ENCODE assay signal across 9 cellular contexts in the genomic region with DNA sequence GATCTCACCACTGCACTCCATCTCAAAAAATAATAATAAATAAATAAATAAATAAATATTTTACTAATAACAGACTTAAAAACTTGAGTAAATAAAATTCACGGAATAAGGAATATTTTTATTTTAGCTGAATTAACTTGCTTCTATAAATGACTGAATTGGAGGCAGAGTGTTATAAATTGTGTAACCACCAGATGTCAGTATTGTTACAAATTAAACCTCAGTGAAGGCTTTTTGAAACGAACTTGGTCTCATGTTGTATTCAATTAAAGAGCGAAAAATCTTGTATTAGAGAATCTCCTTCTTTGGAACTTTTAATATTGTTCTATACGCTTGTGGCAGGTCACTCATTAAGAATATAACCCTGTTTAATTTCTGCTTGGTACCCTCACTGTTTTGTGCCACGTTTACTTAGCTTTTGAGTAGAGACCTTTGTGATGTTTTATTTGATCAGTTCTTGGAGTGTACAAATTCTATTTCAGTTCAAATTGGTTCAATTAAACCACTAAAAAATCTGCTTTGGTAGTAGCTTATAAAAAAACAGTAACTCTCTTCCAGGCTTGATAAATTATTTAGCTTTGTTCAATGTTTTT. TPM values are rescaled to one million over a fixed set of nuclear protein-coding genes. Genes with fewer than 3 reads are reported as not detected.
A peak's percentile ranks its signal among the peaks of the same experiment; 100 is the strongest.
DNase-seq lines count a peak whose midpoint lies in the region; ATAC-seq and TF ChIP-seq lines count a peak whose summit lies in the region.
"Had no signal": no experiment of that assay in that cellular context is flagged by ENCODE, and none has a peak within 500 bp of the region (broad histone marks: within the 10 kb centered on the region; RNA-seq: fewer than 3 reads in every experiment).

No MANE protein-coding gene starts in this region.

- in situ Hi-C loops in brain microvascular endothelial cell (cut with HindIII; ENCODE audit: low pct_ligation_motif_present, low sequenced_read_pairs), result no loop called here

- H3K27ac ChIP-seq in brain microvascular endothelial cell, result no peak overlapping the region
- no peak overlapping the region for H3K27ac ChIP-seq in liver (ENCODE audit: low read depth in 1 of 2, low read length in 2 of 2)

- ATAC-seq in HG03175 (IDR thresholded peaks at IDR 0.05; ENCODE audit: unreplicated experiment) (peak; percentile 82), GM19328 (IDR thresholded peaks at IDR 0.05; ENCODE audit: unreplicated experiment) (no peak)

- H3K27me3 ChIP-seq in brain microvascular endothelial cell (replicated peaks) (no peaks in the 10 kb centered on the region), liver (ENCODE audit: control insufficient read depth in 4 of 4, insufficient read depth in 4 of 4, low read length in 3 of 4) (peaks cover 0 to 5% (median 0%) of the 10 kb centered on the region in 4 donors)

- TF ChIP-seq CTCF in brain microvascular endothelial cell (IDR thresholded peaks at IDR 0.05; ENCODE audit: low read depth, low read length, missing control alignments) (no peak), liver (IDR thresholded peaks at IDR 0.05; ENCODE audit: low read depth, low read length, missing input control) (peak; percentile 59)

- H3K9me3 ChIP-seq in liver (ENCODE audit: control insufficient read depth in 4 of 4, low read length in 3 of 4), result no peaks in the 10 kb centered on the region

- DNase-seq in SIG-M5 treated with dmso at 0.1 percent for 504 hours (lab: John Stamatoyannopoulos, UW; ENCODE audit: unreplicated experiment) (peak; percentile 65), SIG-M5 (lab: John Stamatoyannopoulos, UW) (no peak), NCI-H510A (lab: John Stamatoyannopoulos, UW) (peak; percentile 1), brain microvascular endothelial cell (peak; percentile 31)
- DNase-seq in activated T-cell treated with anti-CD3 and anti-CD28 coated beads, Interleukin-2, amount 50 U/mL, for 1 hour, result no peak

- 11% methylated on average over 5 of the region's 5 CpGs for WGBS in liver

- H3K4me1 ChIP-seq in liver (ENCODE audit: control insufficient read depth in 4 of 4, insufficient read depth in 4 of 4, low read length in 3 of 4), result no peaks in the 10 kb centered on the region

- no peak overlapping the region for H3K9ac ChIP-seq in liver (ENCODE audit: low read depth in 1 of 2, low read length in 2 of 2)

- H3K36me3 ChIP-seq in brain microvascular endothelial cell (replicated peaks) (no peaks in the 10 kb centered on the region), liver (ENCODE audit: control insufficient read depth in 4 of 4, insufficient read depth in 3 of 4, low read depth in 1 of 4, low read length in 3 of 4) (no peaks in the 10 kb centered on the region)

- TF ChIP-seq RAD21 in liver (IDR thresholded peaks at IDR 0.05), result peak; percentile 72 to 80

- H3K4me3 ChIP-seq in brain microvascular endothelial cell (ENCODE audit: low read depth, low read length) (no peak overlapping the region), liver (ENCODE audit: low read depth in 1 of 3, low read length in 3 of 3) (no peak overlapping the region)

TF ChIP-seq in liver, 16 proteins besides CTCF, POLR2A, EP300 and RAD21:
- TF ChIP-seq SP1 (IDR thresholded peaks at IDR 0.05), result no peak
- no peak for TF ChIP-seq YY1 (IDR thresholded peaks at IDR 0.05)
- TF ChIP-seq, protein P1, sequence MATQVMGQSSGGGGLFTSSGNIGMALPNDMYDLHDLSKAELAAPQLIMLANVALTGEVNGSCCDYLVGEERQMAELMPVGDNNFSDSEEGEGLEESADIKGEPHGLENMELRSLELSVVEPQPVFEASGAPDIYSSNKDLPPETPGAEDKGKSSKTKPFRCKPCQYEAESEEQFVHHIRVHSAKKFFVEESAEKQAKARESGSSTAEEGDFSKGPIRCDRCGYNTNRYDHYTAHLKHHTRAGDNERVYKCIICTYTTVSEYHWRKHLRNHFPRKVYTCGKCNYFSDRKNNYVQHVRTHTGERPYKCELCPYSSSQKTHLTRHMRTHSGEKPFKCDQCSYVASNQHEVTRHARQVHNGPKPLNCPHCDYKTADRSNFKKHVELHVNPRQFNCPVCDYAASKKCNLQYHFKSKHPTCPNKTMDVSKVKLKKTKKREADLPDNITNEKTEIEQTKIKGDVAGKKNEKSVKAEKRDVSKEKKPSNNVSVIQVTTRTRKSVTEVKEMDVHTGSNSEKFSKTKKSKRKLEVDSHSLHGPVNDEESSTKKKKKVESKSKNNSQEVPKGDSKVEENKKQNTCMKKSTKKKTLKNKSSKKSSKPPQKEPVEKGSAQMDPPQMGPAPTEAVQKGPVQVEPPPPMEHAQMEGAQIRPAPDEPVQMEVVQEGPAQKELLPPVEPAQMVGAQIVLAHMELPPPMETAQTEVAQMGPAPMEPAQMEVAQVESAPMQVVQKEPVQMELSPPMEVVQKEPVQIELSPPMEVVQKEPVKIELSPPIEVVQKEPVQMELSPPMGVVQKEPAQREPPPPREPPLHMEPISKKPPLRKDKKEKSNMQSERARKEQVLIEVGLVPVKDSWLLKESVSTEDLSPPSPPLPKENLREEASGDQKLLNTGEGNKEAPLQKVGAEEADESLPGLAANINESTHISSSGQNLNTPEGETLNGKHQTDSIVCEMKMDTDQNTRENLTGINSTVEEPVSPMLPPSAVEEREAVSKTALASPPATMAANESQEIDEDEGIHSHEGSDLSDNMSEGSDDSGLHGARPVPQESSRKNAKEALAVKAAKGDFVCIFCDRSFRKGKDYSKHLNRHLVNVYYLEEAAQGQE (IDR thresholded peaks at IDR 0.05), result no peak
- no peak for TF ChIP-seq FOXA1 (IDR thresholded peaks at IDR 0.05)

RNA-seq across cellular contexts. Expression of a gene that starts 45.6 kb away (rescaled TPM):
- under 1 TPM in 1 of 2 donors, not detected in 1; 0.23 TPM for total RNA-seq in liver
- under 1 TPM in 1 of 2 donors, not detected in 1; 0.05 TPM for polyA plus RNA-seq in liver
- polyA plus RNA-seq: CD8-positive, alpha-beta memory T cell had no signal

Comparison
In these comparisons a context has a peak if more than half of its experiments do, and no peak if none do; other contexts are left out.
1. DNase-seq: peak in SIG-M5 treated with dmso at 0.1 percent for 504 hours (single experiment), NCI-H510A (single experiment) and brain microvascular endothelial cell (single experiment); none in SIG-M5 (single experiment) and activated T-cell treated with anti-CD3 and anti-CD28 coated beads, Interleukin-2, amount 50 U/mL, for 1 hour (single experiment).